In the genomic region with DNA sequence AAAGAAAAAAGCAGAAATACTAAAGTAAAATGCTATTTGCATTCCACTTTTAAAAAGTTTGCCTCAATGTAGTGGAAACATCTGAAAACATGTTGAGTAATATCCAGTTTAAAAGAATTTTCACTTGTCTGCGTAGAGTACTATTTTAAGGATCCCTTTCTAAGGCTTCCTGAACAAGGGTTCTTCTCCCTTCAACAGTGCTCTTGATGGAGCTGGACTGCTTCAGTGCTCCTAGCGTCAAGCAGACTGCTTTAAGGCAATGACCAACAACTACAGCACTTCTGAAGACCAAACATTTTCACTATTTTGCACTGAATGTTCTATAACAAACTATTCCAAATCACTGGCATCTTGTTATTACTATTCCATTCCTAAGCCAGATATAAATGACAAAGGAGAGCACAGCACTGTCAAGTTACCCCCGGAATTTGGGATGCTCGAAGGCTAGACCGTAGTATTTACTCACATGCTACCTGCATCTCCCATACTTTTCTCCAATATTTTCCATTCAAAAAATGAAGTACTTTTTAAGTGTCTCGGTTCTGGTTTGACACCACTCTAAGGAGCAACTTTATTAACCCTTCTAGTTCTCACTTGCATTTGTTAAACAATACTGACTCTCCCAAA, we compare ENCODE assay signal across 11 cellular contexts.
"Had no signal": no experiment of that assay in that cellular context is flagged by ENCODE, and none has a peak within 500 bp of the region (broad histone marks: within the 10 kb centered on the region; RNA-seq: fewer than 3 reads in every experiment).

No MANE protein-coding gene starts in this region.

- H3K4me1 ChIP-seq: testis had no signal

- H3K4me3 ChIP-seq: adrenal gland, pancreas, testis had no signal

- H3K9me3 ChIP-seq: adrenal gland, pancreas, testis had no signal

- H3K27ac ChIP-seq: adrenal gland, pancreas, testis had no signal

- H3K9me3 Mint-ChIP-seq: effector memory CD8-positive, alpha-beta T cell; stimulated activated naive CD8-positive, alpha-beta T cell treated with anti-CD3 and anti-CD28 coated beads, Interleukin-15, amount 100 ng/mL, for 72 hours had no signal

- H3K4me3 Mint-ChIP-seq: effector memory CD8-positive, alpha-beta T cell; stimulated activated naive CD8-positive, alpha-beta T cell treated with anti-CD3 and anti-CD28 coated beads, Interleukin-15, amount 100 ng/mL, for 72 hours had no signal

- H3K27me3 ChIP-seq: adrenal gland, pancreas, testis had no signal

- H3K27me3 Mint-ChIP-seq: effector memory CD8-positive, alpha-beta T cell; stimulated activated naive CD8-positive, alpha-beta T cell treated with anti-CD3 and anti-CD28 coated beads, Interleukin-15, amount 100 ng/mL, for 72 hours had no signal

- ATAC-seq: effector memory CD8-positive, alpha-beta T cell; pancreas; stimulated activated naive CD8-positive, alpha-beta T cell treated with anti-CD3 and anti-CD28 coated beads, Interleukin-15, amount 100 ng/mL, for 72 hours had no signal

- DNase-seq: adrenal gland; central memory CD4-positive, alpha-beta T cell; cortex of kidney; effector memory CD8-positive, alpha-beta T cell; hypothalamus; mesenchymal stem cell; pancreas; stimulated activated CD4-positive, alpha-beta T cell treated with anti-CD3 and anti-CD28 coated beads, Interleukin-12 subunit alpha, Interleukin-12 subunit beta, amount 100 ng/mL, for 4 hours; stimulated activated CD4-positive, alpha-beta T cell treated with anti-CD3 and anti-CD28 coated beads, Interleukin-2, amount 100 ng/mL, for 48 hours; stimulated activated naive CD8-positive, alpha-beta T cell treated with anti-CD3 and anti-CD28 coated beads, Interleukin-15, amount 100 ng/mL, for 72 hours; testis had no signal
